24 cellular contexts compared by ENCODE assay signal in genomic region chr12:5191803-5192538, GRCh38.
"Had no signal": no experiment of that assay in that cellular context is flagged by ENCODE, and none has a peak within 500 bp of the region (broad histone marks: within the 10 kb centered on the region; RNA-seq: fewer than 3 reads in every experiment).

No MANE protein-coding gene starts in this region.

- H3K4me3 ChIP-seq: colonic mucosa, heart left ventricle, left ventricle myocardium inferior, lower lobe of right lung, psoas muscle, right lobe of liver, testis, tibial nerve had no signal

- DNase-seq: colonic mucosa; dermis blood vessel endothelial cell; endodermal cell; foreskin melanocyte; heart left ventricle; hypothalamus; kidney; left cardiac atrium; left ventricle myocardium inferior; lower lobe of right lung; mesenchymal stem cell; naive thymus-derived CD4-positive, alpha-beta T cell; nephron progenitor cell; psoas muscle; retina; right lobe of liver; stimulated activated CD4-positive, alpha-beta T cell treated with anti-CD3 and anti-CD28 coated beads, Interleukin-2, amount 100 ng/mL, for 24 hours; stimulated activated CD4-positive, alpha-beta T cell treated with anti-CD3 and anti-CD28 coated beads, Interleukin-4, amount 100 ng/mL, for 4 hours; stimulated activated naive B cell treated with anti-CD40 and anti-IgM and Interleukin-4, amounts not matched to agents 10 μg/mL and 1 μg/mL and 100 μg/mL, for 72 hours; stimulated activated naive CD8-positive, alpha-beta T cell treated with anti-CD3 and anti-CD28 coated beads, Interleukin-15, amount 100 ng/mL, for 72 hours; testis had no signal

- H3K27ac ChIP-seq: colonic mucosa, heart left ventricle, left ventricle myocardium inferior, lower lobe of right lung, parathyroid adenoma, psoas muscle, right lobe of liver, testis, tibial nerve had no signal

- H3K9ac ChIP-seq: parathyroid adenoma had no signal

- H3K36me3 ChIP-seq: colonic mucosa, heart left ventricle, left ventricle myocardium inferior, lower lobe of right lung, right lobe of liver, tibial nerve had no signal

- H3K4me1 ChIP-seq: colonic mucosa, heart left ventricle, left ventricle myocardium inferior, lower lobe of right lung, parathyroid adenoma, psoas muscle, right lobe of liver, testis, tibial nerve had no signal

- FAIRE-seq: endothelial cell of umbilical vein, kidney had no signal

- H2AFZ ChIP-seq: parathyroid adenoma had no signal

- ATAC-seq: heart left ventricle; left cardiac atrium; lower lobe of right lung; naive thymus-derived CD4-positive, alpha-beta T cell; psoas muscle; right lobe of liver; stimulated activated naive B cell treated with anti-CD40 and anti-IgM and Interleukin-4, amounts not matched to agents 10 μg/mL and 1 μg/mL and 100 μg/mL, for 72 hours; stimulated activated naive CD8-positive, alpha-beta T cell treated with anti-CD3 and anti-CD28 coated beads, Interleukin-15, amount 100 ng/mL, for 72 hours had no signal

- H3K9me3 ChIP-seq: colonic mucosa, heart left ventricle, left ventricle myocardium inferior, lower lobe of right lung, psoas muscle, right lobe of liver, testis, tibial nerve had no signal

- H3K27me3 ChIP-seq: colonic mucosa, right lobe of liver, testis, tibial nerve had no signal

- H3K79me2 ChIP-seq: parathyroid adenoma had no signal
